Comparison of ENCODE assay signal across 9 cellular contexts in genomic region chr4:73589887-73590801, GRCh38. TPM values are rescaled to one million over a fixed set of nuclear protein-coding genes. Genes with fewer than 3 reads are reported as not detected.
A peak's percentile ranks its signal among the peaks of the same experiment; 100 is the strongest.
DNase-seq lines count a peak whose midpoint lies in the region; ATAC-seq, FAIRE-seq and TF ChIP-seq lines count a peak whose summit lies in the region.
"Had no signal": no experiment of that assay in that cellular context is flagged by ENCODE, and none has a peak within 500 bp of the region (broad histone marks: within the 10 kb centered on the region; RNA-seq: fewer than 3 reads in every experiment).

No MANE protein-coding gene starts in this region.

- DNase-seq in GM12864 (ENCODE audit: low read depth) = peak; percentile 73
- peak; percentile 79 for DNase-seq in NCI-H1105 (lab: John Stamatoyannopoulos, UW)
- DNase-seq in H1 (ENCODE audit: low read depth in 1 of 2, low spot score in 2 of 2) = no peak
- no peak for DNase-seq in effector memory CD4-positive, alpha-beta T cell
- DNase-seq in HK-2 (ENCODE audit: unreplicated experiment) = no peak
- no peak for DNase-seq in glomerular visceral epithelial cell (ENCODE audit: extremely low spot score)
- no peak for DNase-seq in superior temporal gyrus (ENCODE audit: extremely low spot score)

- no peak overlapping the region for H3K23ac ChIP-seq in H1 (ENCODE audit: insufficient read length)

- H3K27me3 ChIP-seq in H1 (replicated peaks in 1 of 4; ENCODE audit: control insufficient read depth in 3 of 4, extremely low read depth in 1 of 4, insufficient read depth in 3 of 4, low read length in 3 of 4) = no peaks in the 10 kb centered on the region
- no peaks in the 10 kb centered on the region for H3K27me3 ChIP-seq in effector memory CD4-positive, alpha-beta T cell (replicated peaks; ENCODE audit: control insufficient read depth, insufficient read depth, low read length, poor library complexity, severe bottlenecking)

- no peak overlapping the region for H3K56ac ChIP-seq in H1 (replicated peaks; ENCODE audit: insufficient read length, low read depth, low read length)

- H3K9ac ChIP-seq in H1 (replicated peaks in 1 of 4; ENCODE audit: extremely low read depth in 1 of 4, low read depth in 3 of 4, low read length in 3 of 4) = no peak overlapping the region

- no peak overlapping the region for H3K4me2 ChIP-seq in H1 (ENCODE audit: insufficient read depth in 1 of 2, low read depth in 2 of 2, low read length in 2 of 2)

- H2BK5ac ChIP-seq in H1 (ENCODE audit: low read depth, low read length) = no peak overlapping the region

- no peak overlapping the region for H3K27ac ChIP-seq in H1 (ENCODE audit: low read depth, low read length)
- H3K27ac ChIP-seq in effector memory CD4-positive, alpha-beta T cell (ENCODE audit: insufficient read depth, low read length, poor library complexity, severe bottlenecking) = no peak overlapping the region

- no peak overlapping the region for H2BK120ac ChIP-seq in H1 (replicated peaks; ENCODE audit: low read depth, low read length)

- H3K4me3 ChIP-seq in GM12864 (ENCODE audit: low read depth, low read length) (no peak overlapping the region; the same call in 1 of the 2 replicates), H1 (ENCODE audit: extremely low read depth in 1 of 4, insufficient read depth in 2 of 4, low read depth in 3 of 4, low read length in 4 of 4) (no peak overlapping the region)
- no peak overlapping the region for H3K4me3 ChIP-seq in effector memory CD4-positive, alpha-beta T cell (ENCODE audit: insufficient read depth, low read depth, low read length, poor library complexity, severe bottlenecking)

- 0 out of 7 replicates have a peak, but pooled peaks cover 0 to 3% (median 0%) of the 10 kb centered on the region in 4 experiments for H3K4me1 ChIP-seq in H1 (replicated peaks in 1 of 4; ENCODE audit: control insufficient read depth in 3 of 4, insufficient read depth in 4 of 4, low read length in 3 of 4)
- no peaks in the 10 kb centered on the region for H3K4me1 ChIP-seq in effector memory CD4-positive, alpha-beta T cell (ENCODE audit: control insufficient read depth, insufficient read depth, low read length, poor library complexity, severe bottlenecking)

- no peaks in the 10 kb centered on the region for H3K79me1 ChIP-seq in H1 (ENCODE audit: low read depth, low read length)

- TF ChIP-seq POLR2A in H1 (IDR thresholded peaks at IDR 0.05; ENCODE audit: control extremely low read depth in 1 of 2, low read depth in 2 of 2, low read length in 2 of 2) = no peak

- H3K79me2 ChIP-seq in H1 (ENCODE audit: control insufficient read depth in 1 of 2, insufficient read depth in 2 of 2, low read length in 2 of 2) = no peaks in the 10 kb centered on the region

- H3K18ac ChIP-seq in H1 (ENCODE audit: extremely low read depth, low read length) = no peak overlapping the region

- no peaks in the 10 kb centered on the region for H4K20me1 ChIP-seq in H1 (replicated peaks in 1 of 2; ENCODE audit: control insufficient read depth in 1 of 2, insufficient read depth in 2 of 2, low read length in 2 of 2)

- H4K8ac ChIP-seq in H1 (ENCODE audit: extremely low read depth, insufficient read depth, low read length) = no peak overlapping the region

- CTCF ChIA-PET in H1 (lab: Charles Lee; ENCODE audit: partially characterized antibody) = interaction anchor here (0.9 to 1.9 kb wide), 8 partner anchors 14 to 249 kb away, joined by 3 to 7 read pairs (median 4); partner anchors contain the start of gene RASSF6

- H2BK12ac ChIP-seq in H1 (ENCODE audit: low read depth, low read length) = no peak overlapping the region

- no peak overlapping the region for H3K14ac ChIP-seq in H1 (ENCODE audit: insufficient read length)

- H2BK15ac ChIP-seq in H1 (ENCODE audit: low read length) = no peak overlapping the region

- no peaks in the 10 kb centered on the region for H3K36me3 ChIP-seq in H1 (ENCODE audit: control insufficient read depth in 2 of 4, insufficient read depth in 4 of 4, low read length in 3 of 4)
- H3K36me3 ChIP-seq in effector memory CD4-positive, alpha-beta T cell (ENCODE audit: control insufficient read depth, insufficient read depth, low read length) = no peaks in the 10 kb centered on the region

- WGBS in H1 (ENCODE audit: extremely low coverage in 1 of 2, insufficient coverage in 1 of 2, insufficient read length in 1 of 2, insufficient replicate concordance in 2 of 2, low coverage in 1 of 2, low lambda C conversion rate in 2 of 2, missing lambda C conversion rate in 1 of 2), 2 experiments = 81% methylated on average over 5 of the region's 5 CpGs; no CpG with 5 or more reads in 1 of the 2 experiments

- H2BK20ac ChIP-seq in H1 (ENCODE audit: low read length) = no peak overlapping the region

- no peak overlapping the region for H2AK5ac ChIP-seq in H1 (ENCODE audit: low read depth, low read length)

- ATAC-seq in GM21825 (IDR thresholded peaks at IDR 0.05; ENCODE audit: unreplicated experiment) = peak; percentile 94

- H3K4ac ChIP-seq in H1 (replicated peaks; ENCODE audit: insufficient read length, low read depth, low read length) = no peak overlapping the region

- peak overlapping the region; percentile 35; the same call in 1 of the 2 replicates for H2AFZ ChIP-seq in H1 (ENCODE audit: low read length)

- FAIRE-seq in H1 (lab: Jason Lieb, UNC) = no peak

- no peak for TF ChIP-seq RAD21 in H1 (IDR thresholded peaks at IDR 0.05 in 1 of 2, conservative IDR thresholded peaks at IDR 0.05 in 1 of 2; ENCODE audit: low read depth in 2 of 2, low read length in 2 of 2)

- H3K23me2 ChIP-seq in H1 (ENCODE audit: low read depth, low read length) = no peaks in the 10 kb centered on the region

- POLR2A ChIA-PET in H1 (lab: Charles Lee; ENCODE audit: partially characterized antibody) = no interaction called here

- no peaks in the 10 kb centered on the region for H3K9me3 ChIP-seq in H1 (ENCODE audit: insufficient read depth in 2 of 2, low read depth in 1 of 2, low read length in 1 of 2)
- H3K9me3 ChIP-seq in effector memory CD4-positive, alpha-beta T cell (ENCODE audit: control insufficient read depth, low read length) = no peaks in the 10 kb centered on the region

- H4K91ac ChIP-seq in H1 (replicated peaks; ENCODE audit: insufficient read length, low read length) = no peak overlapping the region

- TF ChIP-seq CTCF in GM12864 (IDR thresholded peaks at IDR 0.05; ENCODE audit: low read depth, low read length, missing control alignments) (no peak), H1 (IDR thresholded peaks at IDR 0.05; ENCODE audit: control extremely low read depth in 1 of 3, insufficient read depth in 1 of 3, low read depth in 1 of 3, low read length in 3 of 3) (no peak)

- TF ChIP-seq EP300 in H1 (IDR thresholded peaks at IDR 0.05; ENCODE audit: borderline replicate concordance in 1 of 2, low read depth in 2 of 2, low read length in 2 of 2) = no peak

- H4K5ac ChIP-seq in H1 (ENCODE audit: insufficient read length, low read depth, low read length) = no peak overlapping the region

TF ChIP-seq in H1, 55 proteins besides CTCF, POLR2A, EP300 and RAD21:
- TF ChIP-seq CBX5 (IDR thresholded peaks at IDR 0.05; ENCODE audit: low read depth, low read length) = no peak

RNA-seq across cellular contexts. Expression of gene RASSF6, which starts 30.1 kb away (rescaled TPM):
- 0.28 and 0.44 TPM in 2 replicates for total RNA-seq in H1 (2021; fragmentation: NEBNext Ultra II Directional; extraction: Animal tissue kit (Norgen Biotek cat#: 25700))
- polyA plus RNA-seq in H1 (2011; rRNA removed) = 0.02 and 0.03 TPM in 2 replicates
- 0.03 TPM for polyA plus RNA-seq in H1 (2011; cell fraction: cytosol; rRNA removed)
- polyA plus RNA-seq in H1 (2011; cell fraction: nucleus; rRNA removed) = 0.06 TPM
- 0.06 to 0.09 TPM (median 0.08 TPM) in 3 of 4 replicates, not detected in the other for polyA plus RNA-seq in H1 (2012, experiment 1 of 2)
- not detected for polyA plus RNA-seq in H1 (2012, experiment 2 of 2)
- 0.55 TPM for polyA plus RNA-seq in H1 (2013, experiment 1 of 2)
- 0.55 TPM for polyA plus RNA-seq in H1 (2013, experiment 2 of 2)
- 0.13 and 0.20 TPM in 2 replicates for polyA minus RNA-seq in H1 (2011; rRNA and poly(A)+ RNA removed)
- polyA minus RNA-seq in H1 (2011; cell fraction: cytosol; rRNA and poly(A)+ RNA removed) = not detected
- 1.4 TPM for polyA minus RNA-seq in H1 (2011; cell fraction: nucleus; rRNA and poly(A)+ RNA removed)
- total RNA-seq: pulmonary artery endothelial cell had no signal

Comparison
In these comparisons a context has a peak if more than half of its experiments do, and no peak if none do; other contexts are left out.
1. DNase-seq: peak in GM12864 (single experiment) and NCI-H1105 (single experiment); none in H1 (0 of 2), effector memory CD4-positive, alpha-beta T cell (0 of 3), HK-2 (single experiment), glomerular visceral epithelial cell (single experiment) and superior temporal gyrus (single experiment).